18 cellular contexts compared by ENCODE assay signal in genomic region chr12:70383484-70383883, GRCh38. TPM values are rescaled to one million over a fixed set of nuclear protein-coding genes. Genes with fewer than 3 reads are reported as not detected.
A peak's percentile ranks its signal among the peaks of the same experiment; 100 is the strongest.
DNase-seq lines count a peak whose midpoint lies in the region; ATAC-seq, FAIRE-seq and TF ChIP-seq lines count a peak whose summit lies in the region.
"Had no signal": no experiment of that assay in that cellular context is flagged by ENCODE, and none has a peak within 500 bp of the region (broad histone marks: within the 10 kb centered on the region; RNA-seq: fewer than 3 reads in every experiment).

No MANE protein-coding gene starts in this region.

- H3K27ac ChIP-seq in HepG2 (ENCODE audit: extremely low read length, insufficient read depth, low read length) (no peak overlapping the region), right lobe of liver (no peak overlapping the region), astrocyte (ENCODE audit: low read depth, low read length) (no peak overlapping the region)
- H3K27ac ChIP-seq: 22Rv1 had no signal

- in situ Hi-C loops in HepG2 (cut with HindIII; ENCODE audit: extremely low pct_ligation_motif_present, low pct_unique_long_range_greater_than_20kb): no loop called here

- TF ChIP-seq RAD21 in HepG2 (CRISPR knock-in tag; IDR thresholded peaks at IDR 0.05): no peak

- no peaks in the 10 kb centered on the region for H3K79me2 ChIP-seq in HepG2 (ENCODE audit: insufficient read depth, low read length)
- no peaks in the 10 kb centered on the region for H3K79me2 ChIP-seq in astrocyte (ENCODE audit: insufficient read depth, low read length)

- no TSS peak for BruUV-seq in HepG2 (replicated peaks; lab: Mats Ljungman, UMichigan)

- DNase-seq in HepG2 (ENCODE audit: low spot score) (no peak), right lobe of liver (no peak), astrocyte (ENCODE audit: low read depth) (no peak), fibroblast of villous mesenchyme (ENCODE audit: low read depth) (peak; percentile 32), SW480 (ENCODE audit: low spot score) (no peak)
- no peak for DNase-seq in activated CD4-positive, alpha-beta memory T cell treated with anti-CD3 and anti-CD28 coated beads for 36 hours
- no peak for DNase-seq in stimulated activated CD4-positive, alpha-beta T cell treated with anti-CD3 and anti-CD28 coated beads, Interleukin-4, amount 100 ng/mL, for 4 hours
- DNase-seq: BE2C; CD4-positive, alpha-beta T cell; GDM1; H7; NCI-H1417; NCI-H1930; NCI-H446; NCI-H69; SIG-M5 had no signal

- no peak overlapping the region for H3K9ac ChIP-seq in HepG2 (ENCODE audit: insufficient read depth, low read depth, low read length)
- no peak overlapping the region for H3K9ac ChIP-seq in astrocyte (ENCODE audit: low read length)

- H3K4me3 ChIP-seq in HepG2 (replicated peaks in 1 of 3; ENCODE audit: insufficient read depth in 1 of 3, low read depth in 2 of 3, low read length in 3 of 3) (no peak overlapping the region), right lobe of liver (no peak overlapping the region), astrocyte (ENCODE audit: insufficient read depth, low read depth, low read length) (no peak overlapping the region), fibroblast of villous mesenchyme (ENCODE audit: low read depth, low read length) (no peak overlapping the region)

- H2AFZ ChIP-seq in HepG2 (ENCODE audit: low read length) (no peak overlapping the region), astrocyte (ENCODE audit: low read depth, low read length) (no peak overlapping the region)

- peaks cover 4% of the 10 kb centered on the region for H3K9me3 Mint-ChIP-seq in astrocyte (ENCODE audit: unreplicated experiment)
- peaks cover 2% of the 10 kb centered on the region for H3K9me3 Mint-ChIP-seq in activated CD4-positive, alpha-beta memory T cell treated with anti-CD3 and anti-CD28 coated beads for 36 hours
- H3K9me3 Mint-ChIP-seq: CD4-positive, alpha-beta T cell had no signal

- TF ChIP-seq EP300 in HepG2 (IDR thresholded peaks at IDR 0.05; ENCODE audit: low read depth in 2 of 2, low read length in 2 of 2) (no peak), HepG2 (CRISPR knock-in tag; IDR thresholded peaks at IDR 0.05; ENCODE audit: borderline replicate concordance) (no peak)

- H3K36me3 ChIP-seq in HepG2 (replicated peaks in 1 of 2; ENCODE audit: control insufficient read depth in 1 of 2, insufficient read depth in 2 of 2, low read length in 2 of 2): no peaks in the 10 kb centered on the region
- H3K36me3 ChIP-seq in right lobe of liver: no peaks in the 10 kb centered on the region
- no peaks in the 10 kb centered on the region for H3K36me3 ChIP-seq in astrocyte (ENCODE audit: insufficient read depth, low read length)
- H3K36me3 ChIP-seq: BE2C had no signal

- no peak for TF ChIP-seq POLR2A in HepG2 (IDR thresholded peaks at IDR 0.05; ENCODE audit: insufficient read depth in 1 of 2, low read depth in 2 of 2, low read length in 2 of 2)
- no peak for TF ChIP-seq POLR2A in right lobe of liver (IDR thresholded peaks at IDR 0.05)

- no peak overlapping the region for H3K4me3 Mint-ChIP-seq in astrocyte (ENCODE audit: unreplicated experiment)
- H3K4me3 Mint-ChIP-seq in activated CD4-positive, alpha-beta memory T cell treated with anti-CD3 and anti-CD28 coated beads for 36 hours: no peak overlapping the region
- H3K4me3 Mint-ChIP-seq: CD4-positive, alpha-beta T cell had no signal

- no peaks in the 10 kb centered on the region for H3K27me3 ChIP-seq in HepG2 (ENCODE audit: control insufficient read depth in 1 of 2, insufficient read depth in 2 of 2, low read length in 2 of 2)
- no peaks in the 10 kb centered on the region for H3K27me3 ChIP-seq in right lobe of liver
- no peaks in the 10 kb centered on the region for H3K27me3 ChIP-seq in astrocyte (ENCODE audit: insufficient read depth, low read length)
- H3K27me3 ChIP-seq: BE2C had no signal

- TF ChIP-seq CTCF in HepG2 (CRISPR knock-in tag; IDR thresholded peaks at IDR 0.05) (no peak), right lobe of liver (IDR thresholded peaks at IDR 0.05) (no peak), astrocyte (IDR thresholded peaks at IDR 0.05; ENCODE audit: insufficient read depth, low read depth, low read length) (no peak), fibroblast of villous mesenchyme (IDR thresholded peaks at IDR 0.05; ENCODE audit: insufficient read depth, low read depth, low read length) (no peak)

- H3K9me3 ChIP-seq in HepG2 (ENCODE audit: low read length) (no peaks in the 10 kb centered on the region), right lobe of liver (no peaks in the 10 kb centered on the region), astrocyte (ENCODE audit: insufficient read depth, low read depth, low read length) (no peaks in the 10 kb centered on the region)
- H3K9me3 ChIP-seq: BE2C had no signal

- POLR2A ChIA-PET in HepG2 (lab: Yijun Ruan, JAX): no interaction called here
- POLR2A ChIA-PET in activated CD4-positive, alpha-beta memory T cell treated with anti-CD3 and anti-CD28 coated beads for 36 hours (lab: Charles Lee): no interaction called here

- H3K27me3 Mint-ChIP-seq in astrocyte (ENCODE audit: low read depth, unreplicated experiment): no peaks in the 10 kb centered on the region
- no peaks in the 10 kb centered on the region for H3K27me3 Mint-ChIP-seq in activated CD4-positive, alpha-beta memory T cell treated with anti-CD3 and anti-CD28 coated beads for 36 hours
- H3K27me3 Mint-ChIP-seq: CD4-positive, alpha-beta T cell had no signal

- FAIRE-seq in HepG2 (lab: Jason Lieb, UNC) (no peak), astrocyte (lab: Jason Lieb, UNC) (no peak)

- no peak overlapping the region for H3K4me2 ChIP-seq in HepG2 (ENCODE audit: low read depth, low read length)
- no peak overlapping the region for H3K4me2 ChIP-seq in astrocyte (ENCODE audit: low read length)

- H3K4me1 ChIP-seq in HepG2 (ENCODE audit: insufficient read depth, low read length) (no peaks in the 10 kb centered on the region), right lobe of liver (no peaks in the 10 kb centered on the region), astrocyte (ENCODE audit: insufficient read depth, low read length) (no peaks in the 10 kb centered on the region)
- H3K4me1 ChIP-seq: BE2C had no signal

- H3K4me1 Mint-ChIP-seq in astrocyte (ENCODE audit: low read depth, unreplicated experiment): no peaks in the 10 kb centered on the region
- peaks cover 14% of the 10 kb centered on the region for H3K4me1 Mint-ChIP-seq in activated CD4-positive, alpha-beta memory T cell treated with anti-CD3 and anti-CD28 coated beads for 36 hours (ENCODE audit: low read depth)

- CTCF ChIA-PET in HepG2 (lab: Yijun Ruan, JAX; ENCODE audit: low intra/inter-chr PET ratio, low total read pairs): no interaction called here
- CTCF ChIA-PET in activated CD4-positive, alpha-beta memory T cell treated with anti-CD3 and anti-CD28 coated beads for 36 hours (lab: Charles Lee): no interaction called here

- peaks cover 15% of the 10 kb centered on the region for H3K36me3 Mint-ChIP-seq in astrocyte (ENCODE audit: low read depth, unreplicated experiment)
- peaks cover 2% of the 10 kb centered on the region for H3K36me3 Mint-ChIP-seq in activated CD4-positive, alpha-beta memory T cell treated with anti-CD3 and anti-CD28 coated beads for 36 hours

- H4K20me1 ChIP-seq in HepG2 (ENCODE audit: insufficient read depth, low read length) (no peaks in the 10 kb centered on the region), astrocyte (ENCODE audit: insufficient read depth, low read length) (no peaks in the 10 kb centered on the region)

- ATAC-seq in HepG2 (no peak), right lobe of liver (no peak), HG03432 (IDR thresholded peaks at IDR 0.05; ENCODE audit: unreplicated experiment) (no peak)

- H3K27ac Mint-ChIP-seq in astrocyte (ENCODE audit: unreplicated experiment): peak overlapping the region; percentile 69
- no peak overlapping the region for H3K27ac Mint-ChIP-seq in activated CD4-positive, alpha-beta memory T cell treated with anti-CD3 and anti-CD28 coated beads for 36 hours
- H3K27ac Mint-ChIP-seq: CD4-positive, alpha-beta T cell had no signal

- intact Hi-C loops in HepG2 (cut with micrococcal nuclease; ENCODE audit: unreplicated experiment): no loop called here
- intact Hi-C loops in right lobe of liver (cut with DNase I): no loop called here
- intact Hi-C loops in activated CD4-positive, alpha-beta memory T cell treated with anti-CD3 and anti-CD28 coated beads for 36 hours (cut with micrococcal nuclease): no loop called here

- 72% methylated on average over 4 of the region's 4 CpGs for WGBS in HepG2 (ENCODE audit: low lambda C conversion rate)
- 77% methylated on average over 4 of the region's 4 CpGs for WGBS in right lobe of liver (ENCODE audit: insufficient coverage, low coverage, low lambda C conversion rate, missing lambda C conversion rate)

TF ChIP-seq in HepG2, 621 proteins besides CTCF, POLR2A, EP300 and RAD21 (continues in another document):
- TF ChIP-seq CEBPG (CRISPR knock-in tag; IDR thresholded peaks at IDR 0.05): 0 out of 2 replicates have a peak, but pooled peaks have one; percentile 13

RNA-seq across cellular contexts. Expression of gene KCNMB4, which starts 17.4 kb away (rescaled TPM):
- total RNA-seq in HepG2 (2016; rRNA removed; fragmentation: Illumina TruSeq; extraction: Trizol): 0.84 and 1.7 TPM in 2 replicates
- 0.71 and 0.97 TPM in 2 replicates for total RNA-seq in HepG2 (2016; cell fraction: cytosol; rRNA removed; fragmentation: Illumina TruSeq; extraction: Trizol; ENCODE audit: low read depth)
- 0.68 and 0.89 TPM in 2 replicates for total RNA-seq in HepG2 (2016; cell fraction: insoluble cytoplasmic fraction; rRNA removed; fragmentation: Illumina TruSeq; extraction: Trizol)
- total RNA-seq in HepG2 (2016; cell fraction: membrane; rRNA removed; fragmentation: Illumina TruSeq; extraction: Trizol): 1.3 and 1.8 TPM in 2 replicates
- total RNA-seq in HepG2 (2016; cell fraction: nucleus; rRNA removed; fragmentation: Illumina TruSeq; extraction: Trizol): 0.66 and 0.68 TPM in 2 replicates
- 0.67 and 1.1 TPM in 2 replicates for polyA plus RNA-seq in HepG2 (2011; rRNA removed)
- polyA plus RNA-seq in HepG2 (2011; cell fraction: cytosol; rRNA removed): 0.95 and 1.1 TPM in 2 replicates
- 0.53 and 0.57 TPM in 2 replicates for polyA plus RNA-seq in HepG2 (2011; cell fraction: nucleus; rRNA removed)
- 0.35 and 0.38 TPM in 2 replicates for polyA plus RNA-seq in HepG2 (2012)
- polyA plus RNA-seq in HepG2 (2016; cell fraction: cytosol; fragmentation: Illumina TruSeq; extraction: Trizol; ENCODE audit: low read depth): 1.0 and 1.1 TPM in 2 replicates
- 0.85 and 0.97 TPM in 2 replicates for polyA plus RNA-seq in HepG2 (2016; cell fraction: insoluble cytoplasmic fraction; fragmentation: Illumina TruSeq; extraction: Trizol; ENCODE audit: low read depth)
- 1.2 and 1.5 TPM in 2 replicates for polyA plus RNA-seq in HepG2 (2016; cell fraction: membrane; fragmentation: Illumina TruSeq; extraction: Trizol; ENCODE audit: low read depth)
- 0.88 and 0.93 TPM in 2 replicates for polyA plus RNA-seq in HepG2 (2016; cell fraction: nucleus; fragmentation: Illumina TruSeq; extraction: Trizol; ENCODE audit: insufficient read depth, low read depth)
- polyA minus RNA-seq in HepG2 (2011; rRNA and poly(A)+ RNA removed; ENCODE audit: low replicate concordance): 1.6 and 2.8 TPM in 2 replicates
- 0.44 and 0.59 TPM in 2 replicates for polyA minus RNA-seq in HepG2 (2011; cell fraction: cytosol; rRNA and poly(A)+ RNA removed)
- polyA minus RNA-seq in HepG2 (2011; cell fraction: nucleus; rRNA and poly(A)+ RNA removed): 0.77 and 1.2 TPM in 2 replicates
- 1 to 10 TPM in 1 of 6 experiments, under 1 TPM in 5; 0.25 to 1.3 (median 0.57) TPM for total RNA-seq in right lobe of liver
- 8.3 and 10.5 TPM in 2 replicates for total RNA-seq in astrocyte
- 4.2 and 7.3 TPM in 2 replicates for total RNA-seq in fibroblast of villous mesenchyme
- 1 to 10 TPM; 1.3 to 1.5 TPM for total RNA-seq in activated CD4-positive, alpha-beta memory T cell treated with anti-CD3 and anti-CD28 coated beads for 36 hours
